ENCODE assay signal across 1 cellular context in the genomic region with DNA sequence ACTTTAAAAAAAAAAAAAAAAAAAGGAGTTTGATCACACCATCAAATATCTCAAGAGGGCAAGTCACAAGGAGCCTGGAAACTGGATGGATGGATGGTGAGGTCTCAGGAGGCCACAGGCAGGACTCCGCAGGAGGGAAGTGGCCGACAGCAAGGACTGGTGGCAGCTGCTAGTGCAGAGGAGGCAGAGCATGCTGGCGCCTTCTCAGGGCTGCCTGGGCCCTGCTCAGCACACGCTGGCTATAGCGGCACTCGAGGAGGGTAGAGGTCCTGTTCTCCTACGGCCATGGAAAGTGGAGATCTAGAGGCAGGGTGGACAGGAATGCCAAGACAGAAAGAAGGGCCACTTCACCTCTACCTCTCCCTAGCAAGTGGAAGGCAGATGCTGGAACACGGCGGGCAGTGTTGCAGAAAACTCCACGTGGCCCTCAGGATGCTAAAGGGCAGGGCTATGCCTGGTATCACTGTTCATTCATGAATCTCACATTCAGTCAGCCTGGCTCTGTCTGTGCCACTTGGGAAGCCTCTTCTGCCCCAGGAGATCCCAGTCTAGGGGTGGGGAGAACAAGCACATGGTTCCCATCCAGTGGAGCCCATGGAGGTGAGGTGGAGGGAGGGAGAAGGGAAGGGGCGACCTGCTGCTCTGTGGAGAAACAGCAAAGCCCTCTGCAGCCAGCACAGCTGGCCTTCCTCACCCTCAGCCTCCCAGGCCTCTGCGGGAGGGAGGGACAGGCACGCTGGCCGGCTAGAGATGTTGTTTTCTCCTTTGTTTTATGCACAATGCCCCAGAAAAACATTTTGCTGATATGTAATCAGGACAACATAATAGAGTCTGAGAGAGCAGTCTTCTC.
TF ChIP-seq lines count a peak whose summit lies in the region.

No MANE protein-coding gene starts in this region.

TF ChIP-seq in HepG2, 621 proteins besides CTCF, POLR2A, EP300 and RAD21:
- TF ChIP-seq, protein P1, sequence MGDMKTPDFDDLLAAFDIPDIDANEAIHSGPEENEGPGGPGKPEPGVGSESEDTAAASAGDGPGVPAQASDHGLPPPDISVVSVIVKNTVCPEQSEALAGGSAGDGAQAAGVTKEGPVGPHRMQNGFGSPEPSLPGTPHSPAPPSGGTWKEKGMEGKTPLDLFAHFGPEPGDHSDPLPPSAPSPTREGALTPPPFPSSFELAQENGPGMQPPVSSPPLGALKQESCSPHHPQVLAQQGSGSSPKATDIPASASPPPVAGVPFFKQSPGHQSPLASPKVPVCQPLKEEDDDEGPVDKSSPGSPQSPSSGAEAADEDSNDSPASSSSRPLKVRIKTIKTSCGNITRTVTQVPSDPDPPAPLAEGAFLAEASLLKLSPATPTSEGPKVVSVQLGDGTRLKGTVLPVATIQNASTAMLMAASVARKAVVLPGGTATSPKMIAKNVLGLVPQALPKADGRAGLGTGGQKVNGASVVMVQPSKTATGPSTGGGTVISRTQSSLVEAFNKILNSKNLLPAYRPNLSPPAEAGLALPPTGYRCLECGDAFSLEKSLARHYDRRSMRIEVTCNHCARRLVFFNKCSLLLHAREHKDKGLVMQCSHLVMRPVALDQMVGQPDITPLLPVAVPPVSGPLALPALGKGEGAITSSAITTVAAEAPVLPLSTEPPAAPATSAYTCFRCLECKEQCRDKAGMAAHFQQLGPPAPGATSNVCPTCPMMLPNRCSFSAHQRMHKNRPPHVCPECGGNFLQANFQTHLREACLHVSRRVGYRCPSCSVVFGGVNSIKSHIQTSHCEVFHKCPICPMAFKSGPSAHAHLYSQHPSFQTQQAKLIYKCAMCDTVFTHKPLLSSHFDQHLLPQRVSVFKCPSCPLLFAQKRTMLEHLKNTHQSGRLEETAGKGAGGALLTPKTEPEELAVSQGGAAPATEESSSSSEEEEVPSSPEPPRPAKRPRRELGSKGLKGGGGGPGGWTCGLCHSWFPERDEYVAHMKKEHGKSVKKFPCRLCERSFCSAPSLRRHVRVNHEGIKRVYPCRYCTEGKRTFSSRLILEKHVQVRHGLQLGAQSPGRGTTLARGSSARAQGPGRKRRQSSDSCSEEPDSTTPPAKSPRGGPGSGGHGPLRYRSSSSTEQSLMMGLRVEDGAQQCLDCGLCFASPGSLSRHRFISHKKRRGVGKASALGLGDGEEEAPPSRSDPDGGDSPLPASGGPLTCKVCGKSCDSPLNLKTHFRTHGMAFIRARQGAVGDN (CRISPR knock-in tag; IDR thresholded peaks at IDR 0.05): 0 out of 2 replicates have a peak, but pooled peaks have one; percentile 19
- TF ChIP-seq ZFY (CRISPR knock-in tag; IDR thresholded peaks at IDR 0.05): no peak
